In genomic region chr12:95240556-95240955, GRCh38 we compare ENCODE assay signal across 22 cellular contexts.
"Had no signal": no experiment of that assay in that cellular context is flagged by ENCODE, and none has a peak within 500 bp of the region (broad histone marks: within the 10 kb centered on the region; RNA-seq: fewer than 3 reads in every experiment).

No MANE protein-coding gene starts in this region.

- H3K27ac ChIP-seq: body of pancreas, gastrocnemius medialis, hepatocyte, ovary, right lobe of liver, upper lobe of right lung, VCaP had no signal

- H3K36me3 ChIP-seq: gastrocnemius medialis, ovary, right lobe of liver, thyroid gland had no signal

- H3K9me3 ChIP-seq: body of pancreas, gastrocnemius medialis, ovary, right lobe of liver, thyroid gland, upper lobe of right lung had no signal

- DNase-seq: activated CD4-positive, alpha-beta memory T cell treated with anti-CD3 and anti-CD28 coated beads for 36 hours; activated CD4-positive, alpha-beta T cell treated with anti-CD3 and anti-CD28 coated beads for 4 hours; activated CD8-positive, alpha-beta memory T cell treated with anti-CD3 and anti-CD28 coated beads, Interleukin-2, amount 50 U/mL, for 4 hours; activated naive CD4-positive, alpha-beta T cell; activated T-cell treated with anti-CD3 and anti-CD28 coated beads, Interleukin-2, amount 50 U/mL, for 4 hours; body of pancreas; effector memory CD4-positive, alpha-beta T cell; gastrocnemius medialis; glutamatergic neuron; islet precursor cell; left colon; mammary epithelial cell; ovary; right lobe of liver; stimulated activated CD4-positive, alpha-beta T cell treated with anti-CD3 and anti-CD28 coated beads, Interleukin-4, amount 100 ng/mL, for 1 hour; stimulated activated naive CD8-positive, alpha-beta T cell treated with anti-CD3 and anti-CD28 coated beads, Interleukin-15, amount 100 ng/mL, for 72 hours; substantia nigra; thyroid gland; upper lobe of right lung had no signal

- FAIRE-seq: colon had no signal

- H3K27me3 ChIP-seq: body of pancreas, gastrocnemius medialis, hepatocyte, ovary, right lobe of liver, thyroid gland, upper lobe of right lung had no signal

- H3K4me3 ChIP-seq: body of pancreas, gastrocnemius medialis, hepatocyte, ovary, right lobe of liver, thyroid gland, upper lobe of right lung had no signal

- ATAC-seq: activated T-cell treated with anti-CD3 and anti-CD28 coated beads, Interleukin-2, amount 50 U/mL, for 4 hours; body of pancreas; gastrocnemius medialis; left colon; stimulated activated naive CD8-positive, alpha-beta T cell treated with anti-CD3 and anti-CD28 coated beads, Interleukin-15, amount 100 ng/mL, for 72 hours; upper lobe of right lung had no signal
